Comparison of ENCODE assay signal across 8 cellular contexts in genomic region chr18:4455113-4455811, GRCh38. TPM values are rescaled to one million over a fixed set of nuclear protein-coding genes. Genes with fewer than 3 reads are reported as not detected.
DNase-seq lines count a peak whose midpoint lies in the region; ATAC-seq and TF ChIP-seq lines count a peak whose summit lies in the region.

DLGAP1 (minus strand) TSS chr18:4455307.

- H3K36me3 ChIP-seq in OCI-LY7 (ENCODE audit: insufficient read depth, low read length): no peaks in the 10 kb centered on the region

- no peaks in the 10 kb centered on the region for H3K9me2 ChIP-seq in OCI-LY7 (ENCODE audit: insufficient read depth, low read length)

- no peaks in the 10 kb centered on the region for H3K4me1 ChIP-seq in OCI-LY7 (ENCODE audit: insufficient read depth, low read length, poor library complexity, severe bottlenecking)

- H3K27ac ChIP-seq in OCI-LY7 (ENCODE audit: low read depth, low read length, poor library complexity, severe bottlenecking): no peak within 1 kb of the TSS

- ATAC-seq in GM21381 (IDR thresholded peaks at IDR 0.05; ENCODE audit: unreplicated experiment) (peak; percentile 70), omental fat pad (ENCODE audit: low FRiP score) (peak; percentile 70), GM19328 (IDR thresholded peaks at IDR 0.05; ENCODE audit: unreplicated experiment) (no peak)

- H3K4me3 ChIP-seq in fibroblast of the aortic adventitia (ENCODE audit: low read depth, low read length) (peak within 1 kb of the TSS; percentile 31), OCI-LY7 (ENCODE audit: low read depth, low read length, poor library complexity, severe bottlenecking) (no peak within 1 kb of the TSS)

- H3K4me2 ChIP-seq in OCI-LY7 (ENCODE audit: low read length): no peak within 1 kb of the TSS

- peak; percentile 91 for DNase-seq in ELF-1 (ENCODE audit: low read depth, low spot score)
- DNase-seq in NCI-H69 (lab: John Stamatoyannopoulos, UW): peak; percentile 88
- DNase-seq in fibroblast of the aortic adventitia (ENCODE audit: low read depth): peak; percentile 2
- no peak for DNase-seq in omental fat pad (ENCODE audit: low spot score)
- no peak for DNase-seq in GF-D8 (lab: John Stamatoyannopoulos, UW)
- DNase-seq in OCI-LY7 (ENCODE audit: low spot score): no peak

- TF ChIP-seq CTCF in fibroblast of the aortic adventitia (IDR thresholded peaks at IDR 0.05; ENCODE audit: insufficient read depth, low read length) (no peak), omental fat pad (IDR thresholded peaks at IDR 0.05) (no peak), OCI-LY7 (conservative IDR thresholded peaks at IDR 0.05; ENCODE audit: low read length) (no peak)

- POLR2A ChIA-PET in OCI-LY7 (lab: Charles Lee): no interaction called here

- no peaks in the 10 kb centered on the region for H4K20me1 ChIP-seq in OCI-LY7 (ENCODE audit: insufficient read depth, low read length)

- CTCF ChIA-PET in OCI-LY7 (lab: Charles Lee; ENCODE audit: unreplicated experiment): no interaction called here

- no peaks in the 10 kb centered on the region for H3K9me3 ChIP-seq in OCI-LY7 (ENCODE audit: low read length)

- no peak within 1 kb of the TSS for H2AFZ ChIP-seq in OCI-LY7 (ENCODE audit: low read length)

- BruUV-seq in OCI-LY7 (replicated peaks; lab: Mats Ljungman, UMichigan): no TSS peak

- intact Hi-C loops in OCI-LY7 (cut with micrococcal nuclease; ENCODE audit: unreplicated experiment): no loop called here

- no peaks in the 10 kb centered on the region for H3K79me2 ChIP-seq in OCI-LY7 (ENCODE audit: insufficient read depth, low read depth, low read length)

RNA-seq across cellular contexts. Expression of gene DLGAP1, which starts in this region (rescaled TPM):
- 0.90 and 1.4 TPM in 2 replicates for total RNA-seq in fibroblast of the aortic adventitia (ENCODE audit: low replicate concordance)
- 1 to 10 TPM; 1.5 to 8.0 (median 5.4) TPM for total RNA-seq in omental fat pad
- 0.22 and 0.59 TPM in 2 replicates for total RNA-seq in OCI-LY7 (2014; rRNA removed; shearing (Covaris generic))
- total RNA-seq in OCI-LY7 (2022): not detected in 2 replicates

Comparison
In these comparisons a context has a peak if more than half of its experiments do, and no peak if none do; other contexts are left out.
1. DNase-seq: peak in ELF-1 (single experiment), NCI-H69 (single experiment) and fibroblast of the aortic adventitia (single experiment); none in omental fat pad (single experiment), GF-D8 (single experiment) and OCI-LY7 (single experiment).